8 cellular contexts compared by ENCODE assay signal in genomic region chr5:36242534-36243144, GRCh38. TPM values are rescaled to one million over a fixed set of nuclear protein-coding genes. Genes with fewer than 3 reads are reported as not detected.
DNase-seq lines count a peak whose midpoint lies in the region; ATAC-seq and TF ChIP-seq lines count a peak whose summit lies in the region.

No MANE protein-coding gene starts in this region.

- TF ChIP-seq CTCF in GM23338 (conservative IDR thresholded peaks at IDR 0.05; ENCODE audit: low read depth in 2 of 2), result no peak
- no peak for TF ChIP-seq CTCF in nephron progenitor cell (IDR thresholded peaks at IDR 0.05)

- CTCF ChIA-PET in T-cell (lab: Charles Lee), result interaction anchor here (0.6 to 2.9 kb wide), 7 partner anchors 9 to 1313 kb away, joined by 3 to 8 read pairs (median 4); partner anchors contain the start of gene DNAJC21 (in 1 of the 2)

- no peaks in the 10 kb centered on the region for H3F3A ChIP-seq in GM23338 (replicated peaks; ENCODE audit: low read depth)

- H3K27me3 ChIP-seq in GM23338 (ENCODE audit: insufficient read depth) (peaks cover 20% of the 10 kb centered on the region), endocrine pancreas (ENCODE audit: control insufficient read depth, insufficient read depth, low read length) (no peaks in the 10 kb centered on the region)

- H3K4me3 ChIP-seq in GM23338 (peak overlapping the region; percentile 86), endocrine pancreas (ENCODE audit: control insufficient read depth, insufficient read depth, low read length) (peak overlapping the region; percentile 15)

- POLR2A ChIA-PET in T-cell (lab: Charles Lee), result interaction anchor here (0.5 to 0.9 kb wide), 6 partner anchors 9 to 1304 kb away, joined by 3 to 8 read pairs (median 6); no protein-coding TSS in a partner anchor

- no peaks in the 10 kb centered on the region; the same call in 1 of the 2 replicates for H3K9me2 ChIP-seq in GM23338 (ENCODE audit: insufficient read depth)

- ATAC-seq in GM23338 (no peak), T-cell (replicated peaks in 1 of 4) (no peak), HG02759 (IDR thresholded peaks at IDR 0.05; ENCODE audit: unreplicated experiment) (no peak), HG02610 (IDR thresholded peaks at IDR 0.05; ENCODE audit: unreplicated experiment) (no peak)

- H3K79me2 ChIP-seq in GM23338 (replicated peaks; ENCODE audit: insufficient read depth), result no peaks in the 10 kb centered on the region; the same call in 1 of the 2 replicates

- H3K36me3 ChIP-seq in GM23338 (ENCODE audit: insufficient read depth) (no peaks in the 10 kb centered on the region), endocrine pancreas (ENCODE audit: control insufficient read depth, insufficient read depth, low read length) (no peaks in the 10 kb centered on the region)

- H3K36me3 Mint-ChIP-seq in GM23338 (ENCODE audit: low read depth), result peaks cover 10% of the 10 kb centered on the region; the same call in 2 of the 3 replicates
- H3K36me3 Mint-ChIP-seq in T-cell, result no peaks in the 10 kb centered on the region
- H3K36me3 Mint-ChIP-seq in nephron progenitor cell (ENCODE audit: low read depth), result peaks cover 8% of the 10 kb centered on the region

- no peak overlapping the region for H3K9ac ChIP-seq in endocrine pancreas (ENCODE audit: control insufficient read depth, insufficient read depth, low read length)

- H3K4me3 Mint-ChIP-seq in GM23338 (peak overlapping the region; percentile 85), T-cell (peak overlapping the region; percentile 83 to 92 (median 89)), nephron progenitor cell (peak overlapping the region; percentile 86)

- H3K4me2 ChIP-seq in GM23338, result peak overlapping the region; percentile 69

- 0 out of 2 replicates have a peak overlapping the region, but pooled peaks have one; percentile 24 for H3K27ac ChIP-seq in GM23338 (ENCODE audit: low read depth)

- peaks cover 11% of the 10 kb centered on the region for H3K4me1 ChIP-seq in GM23338 (ENCODE audit: insufficient read depth)
- H3K4me1 ChIP-seq in endocrine pancreas (ENCODE audit: control insufficient read depth, insufficient read depth, low read length), result peaks cover 27% of the 10 kb centered on the region

- peaks cover 13% of the 10 kb centered on the region; the same call in 2 of the 3 replicates for H3K9me3 Mint-ChIP-seq in GM23338
- no peaks in the 10 kb centered on the region for H3K9me3 Mint-ChIP-seq in T-cell
- H3K9me3 Mint-ChIP-seq in nephron progenitor cell, result peaks cover 3% of the 10 kb centered on the region

- peak overlapping the region; percentile 80 for H2AFZ ChIP-seq in GM23338

- no peaks in the 10 kb centered on the region for H3K9me3 ChIP-seq in endocrine pancreas (ENCODE audit: control insufficient read depth, low read length)

- H3K27ac Mint-ChIP-seq in GM23338 (peak overlapping the region; percentile 92), T-cell (peak overlapping the region; percentile 95 to 97), nephron progenitor cell (peak overlapping the region; percentile 27)

- DNase-seq in GM23338 (ENCODE audit: low spot score), result peak; percentile 28
- peak in 3 of 34 experiments; percentile 3 to 9 (median 3) for DNase-seq in T-cell
- no peak for DNase-seq in nephron progenitor cell
- no peak for DNase-seq in NCI-H187 (lab: John Stamatoyannopoulos, UW)
- DNase-seq in midbrain (lab: John Stamatoyannopoulos, UW), result no peak

- H4K20me1 ChIP-seq in GM23338 (replicated peaks; ENCODE audit: insufficient read depth), result no peaks in the 10 kb centered on the region

- peaks cover 20% of the 10 kb centered on the region for H3K4me1 Mint-ChIP-seq in GM23338
- peaks cover 45 to 48% (median 47%) of the 10 kb centered on the region in 3 donors for H3K4me1 Mint-ChIP-seq in T-cell
- peaks cover 39% of the 10 kb centered on the region for H3K4me1 Mint-ChIP-seq in nephron progenitor cell

- H3K27me3 Mint-ChIP-seq in GM23338 (ENCODE audit: insufficient read depth, low read depth, poor library complexity) (peaks cover 18% of the 10 kb centered on the region), T-cell (no peaks in the 10 kb centered on the region), nephron progenitor cell (ENCODE audit: low read depth, poor library complexity) (no peaks in the 10 kb centered on the region)

TF ChIP-seq in GM23338, 12 proteins besides CTCF, POLR2A, EP300 and RAD21:
- TF ChIP-seq STAT1 (IDR thresholded peaks at IDR 0.05; ENCODE audit: unreplicated experiment) (no peak), ZNF331 (CRISPR knock-in tag; IDR thresholded peaks at IDR 0.05; ENCODE audit: low read depth) (no peak), EZH2 (IDR thresholded peaks at IDR 0.05; ENCODE audit: low read depth, unreplicated experiment) (no peak), NANOG (IDR thresholded peaks at IDR 0.05; ENCODE audit: borderline replicate concordance) (no peak), ETS1 (IDR thresholded peaks at IDR 0.05) (no peak), ZNF114 (CRISPR knock-in tag; IDR thresholded peaks at IDR 0.05) (no peak), EZH2phosphoT487 (IDR thresholded peaks at IDR 0.05; ENCODE audit: unreplicated experiment) (no peak), JUNB (IDR thresholded peaks at IDR 0.05; ENCODE audit: unreplicated experiment) (no peak), POLR2AphosphoS5 (IDR thresholded peaks at IDR 0.05; ENCODE audit: low read depth) (no peak)

RNA-seq across cellular contexts. Expression of gene NADK2, which starts 0.9 kb away (rescaled TPM):
- 11.8 and 16.0 TPM in 2 replicates for total RNA-seq in GM23338 (2014; rRNA removed; shearing (Covaris generic))
- 4.5 and 4.6 TPM in 2 replicates for polyA plus RNA-seq in GM23338 (2016; fragmentation: Nextera tagmentation; extraction: Ambion mirVana)
- 10 to 100 TPM; 10.3 to 13.9 (median 13.2) TPM for total RNA-seq in T-cell

RNA-seq across cellular contexts. Expression of gene RANBP3L, which starts 59.1 kb away (rescaled TPM):
- total RNA-seq in GM23338 (2014; rRNA removed; shearing (Covaris generic)), result not detected in 2 replicates
- 0.10 TPM in 1 of 2 replicates, not detected in the other for polyA plus RNA-seq in GM23338 (2016; fragmentation: Nextera tagmentation; extraction: Ambion mirVana)
- total RNA-seq in T-cell, result not detected

Comparison
In these comparisons a context has a peak if more than half of its experiments do, and no peak if none do; other contexts are left out.
1. H3K27ac Mint-ChIP-seq: peak in every context shown above with its lines; median percentile 96 in T-cell; 92 in GM23338; 27 in nephron progenitor cell.